ENCODE assay signal across 21 cellular contexts in the genomic region with DNA sequence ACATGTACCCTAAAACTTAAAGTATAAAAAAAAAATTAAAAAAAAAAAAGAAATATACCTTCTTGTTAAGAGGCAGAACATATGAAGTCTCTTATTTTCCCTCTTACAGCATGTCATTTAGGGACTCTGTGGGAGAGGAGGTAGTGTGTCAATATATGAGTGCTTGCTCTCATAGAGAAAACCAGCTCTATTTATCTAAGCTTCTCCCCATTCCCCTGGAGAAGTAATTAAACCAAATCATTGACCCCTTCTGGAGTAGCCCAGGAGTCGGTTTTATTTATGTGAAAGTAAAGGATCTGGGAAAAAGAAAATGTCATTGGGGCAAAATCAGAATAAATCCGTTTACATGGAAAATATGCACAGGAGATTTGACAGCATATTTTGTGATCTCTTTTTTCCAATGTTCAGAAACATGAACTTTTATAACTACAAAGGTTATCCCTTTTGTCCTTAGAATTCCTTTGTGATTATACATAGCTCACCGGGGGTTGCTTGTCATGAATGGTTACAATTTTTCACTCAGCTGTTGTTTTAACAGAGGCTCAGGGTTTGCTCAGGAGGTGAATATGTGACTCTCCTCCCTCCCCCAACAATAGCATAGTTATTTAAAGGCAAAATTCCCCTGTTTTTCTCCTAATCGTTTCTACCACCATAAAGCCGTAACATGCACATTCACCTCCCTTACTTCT.
A peak's percentile ranks its signal among the peaks of the same experiment; 100 is the strongest.
DNase-seq lines count a peak whose midpoint lies in the region; ATAC-seq and TF ChIP-seq lines count a peak whose summit lies in the region.
"Had no signal": no experiment of that assay in that cellular context is flagged by ENCODE, and none has a peak within 500 bp of the region (broad histone marks: within the 10 kb centered on the region; RNA-seq: fewer than 3 reads in every experiment).

No MANE protein-coding gene starts in this region.

- H3K4me1 ChIP-seq in SK-N-SH (ENCODE audit: control insufficient read depth in 1 of 2, insufficient read depth in 2 of 2, low read depth in 1 of 2, low read length in 1 of 2): peaks cover 0 to 7% of the 10 kb centered on the region in 2 experiments; a peak in 2 of 4 replicates
- H3K4me1 ChIP-seq in skeletal muscle satellite cell (ENCODE audit: control insufficient read depth, insufficient read depth, low read length): peaks cover 9% of the 10 kb centered on the region
- H3K4me1 ChIP-seq: BE2C, breast epithelium, transverse colon had no signal

- no peak for ATAC-seq in HG03159 (IDR thresholded peaks at IDR 0.05; ENCODE audit: unreplicated experiment)
- ATAC-seq: stimulated activated naive B cell treated with anti-CD40 and anti-IgM and Interleukin-4, amounts not matched to agents 10 μg/mL and 1 μg/mL and 100 μg/mL, for 72 hours had no signal

- H3K4me3 ChIP-seq in SK-N-SH (ENCODE audit: low read depth in 2 of 2, low read length in 1 of 2) (no peak overlapping the region), fibroblast of the aortic adventitia (ENCODE audit: low read depth, low read length) (no peak overlapping the region), skeletal muscle satellite cell (ENCODE audit: low read length) (no peak overlapping the region)
- H3K4me3 ChIP-seq: breast epithelium, transverse colon had no signal

- TF ChIP-seq CTCF in SK-N-SH (IDR thresholded peaks at IDR 0.05) (no peak), fibroblast of the aortic adventitia (IDR thresholded peaks at IDR 0.05; ENCODE audit: insufficient read depth, low read length) (no peak)

- H3K27ac ChIP-seq in SK-N-SH (ENCODE audit: low read depth in 2 of 2, low read length in 1 of 2): peak overlapping the region in 1 of 2 experiments; percentile 35; a peak in 2 of 4 replicates
- H3K27ac ChIP-seq: breast epithelium, RWPE1, transverse colon, WERI-Rb-1 had no signal

- H3K27me3 ChIP-seq in SK-N-SH (ENCODE audit: insufficient read depth) (no peaks in the 10 kb centered on the region), skeletal muscle satellite cell (ENCODE audit: control insufficient read depth, insufficient read depth, low read length) (no peaks in the 10 kb centered on the region)
- H3K27me3 ChIP-seq: BE2C, breast epithelium, transverse colon had no signal

- 0 out of 2 replicates have a peak overlapping the region, but pooled peaks have one; percentile 3 for H3K4me2 ChIP-seq in SK-N-SH
- H3K4me2 ChIP-seq in skeletal muscle satellite cell (ENCODE audit: low read length): peak overlapping the region; percentile 26

- H3F3A ChIP-seq in SK-N-SH (replicated peaks; ENCODE audit: insufficient read depth): no peaks in the 10 kb centered on the region

- H4K20me1 ChIP-seq in SK-N-SH (ENCODE audit: insufficient read depth): no peaks in the 10 kb centered on the region

- TF ChIP-seq RAD21 in SK-N-SH (IDR thresholded peaks at IDR 0.05; ENCODE audit: low read length): no peak

- CTCF ChIA-PET in SK-N-SH (lab: Yijun Ruan, JAX): interaction anchor here (0.5 to 1.0 kb wide), 2 partner anchors 29 to 694 kb away, joined by 3 read pairs; no protein-coding TSS in a partner anchor

- H3K9me2 ChIP-seq in SK-N-SH: no peaks in the 10 kb centered on the region

- H3K9me3 ChIP-seq in SK-N-SH (no peaks in the 10 kb centered on the region), skeletal muscle satellite cell (replicated peaks; ENCODE audit: low read length) (no peaks in the 10 kb centered on the region)
- H3K9me3 ChIP-seq: BE2C, breast epithelium, transverse colon had no signal

- in situ Hi-C loops in KBM-7 (cut with MboI; ENCODE audit: low pct_unique_long_range_greater_than_20kb, low sequenced_read_pairs): no loop called here

- 38% methylated on average over 5 of the region's 5 CpGs for WGBS in SK-N-SH (ENCODE audit: low lambda C conversion rate)

- TF ChIP-seq EP300 in SK-N-SH (IDR thresholded peaks at IDR 0.05; ENCODE audit: borderline replicate concordance in 1 of 2, low read depth in 1 of 2, low read length in 1 of 2): peak in 1 of 2 experiments; percentile 49; a peak in 1 of 4 replicates

- peak; percentile 6 for DNase-seq in HS-5 (ENCODE audit: low read depth)
- DNase-seq in SK-N-SH: no peak
- DNase-seq in fibroblast of the aortic adventitia (ENCODE audit: low read depth): peak; percentile 32
- no peak for DNase-seq in KBM-7
- no peak for DNase-seq in 8988T
- DNase-seq: activated CD4-positive, alpha-beta memory T cell treated with anti-CD3 and anti-CD28 coated beads for 36 hours; activated naive CD4-positive, alpha-beta T cell treated with anti-CD3 and anti-CD28 coated beads, Interleukin-2, amount 10 ng/mL, durations not matched to agents 7 days and 5 days; activated T-cell treated with anti-CD3 and anti-CD28 coated beads, Interleukin-2, amount 50 U/mL, for 1 hour; BE2C; effector CD4-positive, alpha-beta T cell; H9; kidney; NK-92 treated with Interleukin-12 subunit alpha and Interleukin-12 subunit beta, amount 100 ng/mL, for 24 hours; stimulated activated CD4-positive, alpha-beta T cell treated with anti-CD3 and anti-CD28 coated beads, Interleukin-15, amount 100 ng/mL, for 24 hours; stimulated activated naive B cell treated with anti-CD40 and anti-IgM and Interleukin-4, amounts not matched to agents 10 μg/mL and 1 μg/mL and 100 μg/mL, for 72 hours; transverse colon; WERI-Rb-1 had no signal

- H3K9ac ChIP-seq in SK-N-SH (no peak overlapping the region), skeletal muscle satellite cell (ENCODE audit: low read depth, low read length) (no peak overlapping the region)

- H3K36me3 ChIP-seq in SK-N-SH (replicated peaks in 1 of 2; ENCODE audit: control insufficient read depth in 1 of 2, insufficient read depth in 2 of 2, low read length in 1 of 2) (no peaks in the 10 kb centered on the region), skeletal muscle satellite cell (ENCODE audit: insufficient read depth, low read length) (no peaks in the 10 kb centered on the region)
- H3K36me3 ChIP-seq: BE2C, breast epithelium, transverse colon, WERI-Rb-1 had no signal

- no peaks in the 10 kb centered on the region for H3K79me2 ChIP-seq in SK-N-SH (ENCODE audit: insufficient read depth)

- POLR2A ChIA-PET in SK-N-SH (lab: Yijun Ruan, JAX): no interaction called here

- H2AFZ ChIP-seq in SK-N-SH (ENCODE audit: low read depth): no peak overlapping the region; the same call in 1 of the 2 replicates

TF ChIP-seq in SK-N-SH, 30 proteins besides CTCF, POLR2A, EP300 and RAD21:
- TF ChIP-seq SIN3A (IDR thresholded peaks at IDR 0.05; ENCODE audit: borderline replicate concordance, low read depth, low read length) (no peak), MXI1 (IDR thresholded peaks at IDR 0.05; ENCODE audit: low read depth, low read length) (no peak), TEAD4 (IDR thresholded peaks at IDR 0.05; ENCODE audit: borderline replicate concordance, insufficient read depth) (no peak), POLR2AphosphoS5 (IDR thresholded peaks at IDR 0.05; ENCODE audit: low read depth, low read length) (no peak), RFX5 (IDR thresholded peaks at IDR 0.05; ENCODE audit: low read length) (no peak), RXRA (IDR thresholded peaks at IDR 0.05; ENCODE audit: borderline replicate concordance, low read depth) (0 out of 2 replicates have a peak, but pooled peaks have one; percentile 29), NFIC (IDR thresholded peaks at IDR 0.05; ENCODE audit: borderline replicate concordance) (no peak), FOXJ3 (CRISPR knock-in tag; IDR thresholded peaks at IDR 0.05) (no peak), TCF12 (IDR thresholded peaks at IDR 0.05) (peak; percentile 46), JUND (IDR thresholded peaks at IDR 0.05) (peak; percentile 54), ZBTB33 (IDR thresholded peaks at IDR 0.05; ENCODE audit: borderline replicate concordance, low read depth) (no peak), NRF1 (IDR thresholded peaks at IDR 0.05; ENCODE audit: low read depth, low read length) (no peak), FOSL2 (IDR thresholded peaks at IDR 0.05; ENCODE audit: borderline replicate concordance, low read depth) (no peak; the same call in 1 of the 2 replicates), EZH2phosphoT487 (IDR thresholded peaks at IDR 0.05; ENCODE audit: borderline replicate concordance, low read depth) (no peak)
- TF ChIP-seq, protein P1, sequence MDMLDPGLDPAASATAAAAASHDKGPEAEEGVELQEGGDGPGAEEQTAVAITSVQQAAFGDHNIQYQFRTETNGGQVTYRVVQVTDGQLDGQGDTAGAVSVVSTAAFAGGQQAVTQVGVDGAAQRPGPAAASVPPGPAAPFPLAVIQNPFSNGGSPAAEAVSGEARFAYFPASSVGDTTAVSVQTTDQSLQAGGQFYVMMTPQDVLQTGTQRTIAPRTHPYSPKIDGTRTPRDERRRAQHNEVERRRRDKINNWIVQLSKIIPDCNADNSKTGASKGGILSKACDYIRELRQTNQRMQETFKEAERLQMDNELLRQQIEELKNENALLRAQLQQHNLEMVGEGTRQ (IDR thresholded peaks at IDR 0.05; ENCODE audit: borderline replicate concordance, low read depth, low read length): no peak
- TF ChIP-seq, protein P2, sequence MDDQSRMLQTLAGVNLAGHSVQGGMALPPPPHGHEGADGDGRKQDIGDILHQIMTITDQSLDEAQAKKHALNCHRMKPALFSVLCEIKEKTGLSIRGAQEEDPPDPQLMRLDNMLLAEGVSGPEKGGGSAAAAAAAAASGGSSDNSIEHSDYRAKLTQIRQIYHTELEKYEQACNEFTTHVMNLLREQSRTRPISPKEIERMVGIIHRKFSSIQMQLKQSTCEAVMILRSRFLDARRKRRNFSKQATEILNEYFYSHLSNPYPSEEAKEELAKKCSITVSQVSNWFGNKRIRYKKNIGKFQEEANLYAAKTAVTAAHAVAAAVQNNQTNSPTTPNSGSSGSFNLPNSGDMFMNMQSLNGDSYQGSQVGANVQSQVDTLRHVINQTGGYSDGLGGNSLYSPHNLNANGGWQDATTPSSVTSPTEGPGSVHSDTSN (IDR thresholded peaks at IDR 0.05): peak; percentile 74

Comparison
In these comparisons a context has a peak if more than half of its experiments do, and no peak if none do; other contexts are left out.
1. DNase-seq: peak in HS-5 (single experiment) and fibroblast of the aortic adventitia (single experiment); none in SK-N-SH (single experiment), KBM-7 (single experiment) and 8988T (single experiment).